In genomic region chr2:234074751-234075520, GRCh38 we compare ENCODE assay signal across 28 cellular contexts. TPM values are rescaled to one million over a fixed set of nuclear protein-coding genes. Genes with fewer than 3 reads are reported as not detected.
DNase-seq lines count a peak whose midpoint lies in the region; ATAC-seq and TF ChIP-seq lines count a peak whose summit lies in the region.
"Had no signal": no experiment of that assay in that cellular context is flagged by ENCODE, and none has a peak within 500 bp of the region (broad histone marks: within the 10 kb centered on the region; RNA-seq: fewer than 3 reads in every experiment).

No MANE protein-coding gene starts in this region.

- H2AFZ ChIP-seq in fibroblast of lung (ENCODE audit: low read length), result no peak overlapping the region
- H2AFZ ChIP-seq: hepatocyte had no signal

- no peak overlapping the region for H3K9ac ChIP-seq in fibroblast of lung (ENCODE audit: insufficient read depth, low read length)

- H3K9me3 ChIP-seq in fibroblast of lung (ENCODE audit: control insufficient read depth, insufficient read depth, low read depth, low read length) (no peaks in the 10 kb centered on the region), upper lobe of left lung (no peaks in the 10 kb centered on the region), tibial nerve (no peaks in the 10 kb centered on the region)
- H3K9me3 ChIP-seq: Caco-2, lower lobe of right lung, prostate gland, thyroid gland had no signal

- H3K4me1 ChIP-seq in fibroblast of lung (ENCODE audit: control insufficient read depth, extremely low read depth, insufficient read depth, low read length), result no peaks in the 10 kb centered on the region
- H3K4me1 ChIP-seq in upper lobe of left lung, result no peaks in the 10 kb centered on the region
- H3K4me1 ChIP-seq in tibial nerve, result no peaks in the 10 kb centered on the region
- H3K4me1 ChIP-seq: Caco-2, lower lobe of right lung, prostate gland had no signal

- 65 to 66% methylated on average over 13 of the region's 13 CpGs for WGBS in upper lobe of left lung, 2 donors
- WGBS in tibial nerve, 2 donors, result 55 to 70% methylated on average over 13 of the region's 13 CpGs

- H3K27ac ChIP-seq in fibroblast of lung (ENCODE audit: insufficient read depth, low read length), result no peak overlapping the region
- H3K27ac ChIP-seq in upper lobe of left lung, result no peak overlapping the region
- no peak overlapping the region for H3K27ac ChIP-seq in tibial nerve
- H3K27ac ChIP-seq: C4-2B, hepatocyte, lower lobe of right lung, prostate gland, thyroid gland had no signal

- no peak overlapping the region for H3K4me3 ChIP-seq in fibroblast of lung (replicated peaks in 1 of 4; ENCODE audit: control extremely low read depth in 1 of 4, insufficient read depth in 1 of 4, low read depth in 3 of 4, low read length in 4 of 4)
- H3K4me3 ChIP-seq in upper lobe of left lung, result no peak overlapping the region
- H3K4me3 ChIP-seq in tibial nerve, result no peak overlapping the region
- H3K4me3 ChIP-seq: hepatocyte, lower lobe of right lung, prostate gland, thyroid gland had no signal

- ATAC-seq in upper lobe of left lung (ENCODE audit: low FRiP score in 2 of 2), result peak; percentile 9 to 14
- ATAC-seq in GM19463 (IDR thresholded peaks at IDR 0.05; ENCODE audit: unreplicated experiment), result no peak
- ATAC-seq: Panc1, sciatic nerve had no signal

- no peak overlapping the region for H3K4me2 ChIP-seq in fibroblast of lung (ENCODE audit: extremely low read depth, insufficient read depth, low read length)
- H3K4me2 ChIP-seq: hepatocyte had no signal

- H3K36me3 ChIP-seq in fibroblast of lung (ENCODE audit: control insufficient read depth, insufficient read depth, low read length), result no peaks in the 10 kb centered on the region
- no peaks in the 10 kb centered on the region for H3K36me3 ChIP-seq in upper lobe of left lung
- H3K36me3 ChIP-seq in tibial nerve, result no peaks in the 10 kb centered on the region
- H3K36me3 ChIP-seq: lower lobe of right lung, prostate gland, thyroid gland had no signal

- H4K20me1 ChIP-seq in fibroblast of lung (ENCODE audit: control insufficient read depth, extremely low read depth, insufficient read depth, low read length), result no peaks in the 10 kb centered on the region

- TF ChIP-seq CTCF in fibroblast of lung (conservative IDR thresholded peaks at IDR 0.05 in 1 of 2, IDR thresholded peaks at IDR 0.05 in 1 of 2; ENCODE audit: low read depth in 1 of 2, low read length in 2 of 2), result no peak
- no peak for TF ChIP-seq CTCF in upper lobe of left lung (IDR thresholded peaks at IDR 0.05)
- no peak for TF ChIP-seq CTCF in tibial nerve (IDR thresholded peaks at IDR 0.05)

- DNase-seq in DMS 273 (lab: John Stamatoyannopoulos, UW; ENCODE audit: unreplicated experiment), result peak; percentile 55
- DNase-seq in NCI-H69 (lab: John Stamatoyannopoulos, UW), result peak; percentile 6
- DNase-seq in fibroblast of lung (ENCODE audit: low read depth in 2 of 2), result peak; percentile 6 to 51
- no peak for DNase-seq in upper lobe of left lung
- no peak for DNase-seq in tibial nerve (ENCODE audit: low spot score in 2 of 2)
- DNase-seq in activated CD4-positive, alpha-beta T cell treated with anti-CD3 and anti-CD28 coated beads, Interleukin-2, amount 50 U/mL, for 4 hours, result no peak
- DNase-seq: activated CD4-positive, alpha-beta T cell treated with anti-CD3 and anti-CD28 coated beads for 4 hours; activated naive CD4-positive, alpha-beta T cell treated with anti-CD3 and anti-CD28 coated beads, Interleukin-2, amount 50 U/mL, for 16 hours; activated T-cell treated with anti-CD3 and anti-CD28 coated beads for 4 hours; Caco-2; effector CD4-positive, alpha-beta T cell; HCEC 1CT; Karpas-422; lower lobe of right lung; midbrain; naive B cell; NCI-H146; NCI-H510A treated with DMSO at 0.1 percent for 48 hours; SHP77; stimulated activated CD4-positive, alpha-beta T cell treated with anti-CD3 and anti-CD28 coated beads, Interleukin-4, amount 100 ng/mL, for 24 hours; thyroid gland had no signal

- TF ChIP-seq EP300 in upper lobe of left lung (IDR thresholded peaks at IDR 0.05), result no peak
- TF ChIP-seq EP300 in tibial nerve (IDR thresholded peaks at IDR 0.05), result no peak

- no peaks in the 10 kb centered on the region for H3K27me3 ChIP-seq in fibroblast of lung (ENCODE audit: control insufficient read depth, insufficient read depth, low read length)
- no peaks in the 10 kb centered on the region for H3K27me3 ChIP-seq in upper lobe of left lung
- H3K27me3 ChIP-seq in tibial nerve, result no peaks in the 10 kb centered on the region
- H3K27me3 ChIP-seq: hepatocyte, thyroid gland had no signal

- no peaks in the 10 kb centered on the region for H3K79me2 ChIP-seq in fibroblast of lung (ENCODE audit: control insufficient read depth, insufficient read depth, low read length)
- H3K79me2 ChIP-seq: hepatocyte had no signal

- TF ChIP-seq POLR2A in upper lobe of left lung (IDR thresholded peaks at IDR 0.05) (no peak), tibial nerve (IDR thresholded peaks at IDR 0.05) (no peak)

RNA-seq across cellular contexts. Expression of gene SPP2, which starts 24.4 kb away (rescaled TPM):
- total RNA-seq in fibroblast of lung (not detected in 2 replicates), upper lobe of left lung (not detected), tibial nerve (not detected)
- not detected in 2 replicates for polyA plus RNA-seq in fibroblast of lung
- not detected in 2 replicates for polyA plus RNA-seq in fibroblast of lung (2012)
- not detected in 2 replicates for polyA minus RNA-seq in fibroblast of lung (ENCODE audit: low replicate concordance)
- total RNA-seq: activated T-helper 2 cell treated with anti-CD3 and anti-CD28 coated beads, Interferon-gamma antibody, Interleukin-2, Interleukin-4, amounts not matched to agents 10 μg/mL and 5 μg/mL and 100 μg/mL, durations not matched to agents 14 hours and 24 hours and 36 hours; Caco-2; lower lobe of right lung; prostate gland; sciatic nerve; thyroid gland had no signal

Comparison
In these comparisons a context has a peak if more than half of its experiments do, and no peak if none do; other contexts are left out.
1. DNase-seq: peak in DMS 273 (single experiment), NCI-H69 (single experiment) and fibroblast of lung (2 of 2); none in upper lobe of left lung (0 of 2), tibial nerve (0 of 2) and activated CD4-positive, alpha-beta T cell treated with anti-CD3 and anti-CD28 coated beads, Interleukin-2, amount 50 U/mL, for 4 hours (0 of 2).